19 cellular contexts compared by ENCODE assay signal in genomic region chr13:98592353-98592740, GRCh38. TPM values are rescaled to one million over a fixed set of nuclear protein-coding genes. Genes with fewer than 3 reads are reported as not detected.
DNase-seq lines count a peak whose midpoint lies in the region; ATAC-seq, FAIRE-seq and TF ChIP-seq lines count a peak whose summit lies in the region.
"Had no signal": no experiment of that assay in that cellular context is flagged by ENCODE, and none has a peak within 500 bp of the region (broad histone marks: within the 10 kb centered on the region; RNA-seq: fewer than 3 reads in every experiment).

No MANE protein-coding gene starts in this region.

- peaks cover 10% of the 10 kb centered on the region for H3K9me3 Mint-ChIP-seq in mesothelial cell of epicardium

- FAIRE-seq in small intestine (lab: Jason Lieb, UNC), result no peak
- FAIRE-seq: GM12878, GM19239 had no signal

- no peak overlapping the region for H3K9ac ChIP-seq in DND-41 (ENCODE audit: low read depth, low read length)
- H3K9ac ChIP-seq in colonic mucosa (ENCODE audit: low read depth in 2 of 2, low read length in 2 of 2), result no peak overlapping the region
- H3K9ac ChIP-seq: BLaER1, GM23248 had no signal

- H3K27ac ChIP-seq in DND-41 (ENCODE audit: low read length) (no peak overlapping the region), colonic mucosa (peak overlapping the region; percentile 29), small intestine (ENCODE audit: low read depth in 1 of 2, low read length in 1 of 2) (peak overlapping the region in 1 of 2 donors; percentile 27), left ventricle myocardium inferior (replicated peaks) (no peak overlapping the region)
- H3K27ac ChIP-seq: BLaER1, GM23248 had no signal

- H3K9me3 ChIP-seq in DND-41 (ENCODE audit: insufficient read depth, low read length, severe bottlenecking) (no peaks in the 10 kb centered on the region), colonic mucosa (no peaks in the 10 kb centered on the region), small intestine (ENCODE audit: control insufficient read depth, low read depth) (no peaks in the 10 kb centered on the region), left ventricle myocardium inferior (replicated peaks) (peaks cover 8% of the 10 kb centered on the region)

- H3K4me3 ChIP-seq in DND-41 (ENCODE audit: low read depth in 1 of 2, low read length in 2 of 2) (no peak overlapping the region), colonic mucosa (no peak overlapping the region), small intestine (ENCODE audit: low read depth in 1 of 2, low read length in 2 of 2) (no peak overlapping the region), left ventricle myocardium inferior (no peak overlapping the region)
- H3K4me3 ChIP-seq: BLaER1, GM12878, GM23248, HAP-1 had no signal

- no peaks in the 10 kb centered on the region for H4K20me1 ChIP-seq in DND-41 (ENCODE audit: insufficient read depth, low read length)
- H4K20me1 ChIP-seq: BLaER1 had no signal

- H3K79me2 ChIP-seq in DND-41 (ENCODE audit: insufficient read depth, low read length), result no peaks in the 10 kb centered on the region

- no peak overlapping the region for H3K4me2 ChIP-seq in DND-41 (ENCODE audit: insufficient read depth, low read length)
- H3K4me2 ChIP-seq: BLaER1 had no signal

- intact Hi-C loops in colonic mucosa (cut with DNase I) (no loop called here), left ventricle myocardium inferior (cut with micrococcal nuclease) (no loop called here)

- H3K27me3 Mint-ChIP-seq in mesothelial cell of epicardium (ENCODE audit: low read depth), result no peaks in the 10 kb centered on the region
- H3K27me3 Mint-ChIP-seq: CD4-positive, alpha-beta memory T cell had no signal

- ATAC-seq in DND-41 (ENCODE audit: insufficient read depth, low read depth), result 0 out of 3 replicates have a peak, but pooled peaks have one; percentile 22
- ATAC-seq in GM19397 (IDR thresholded peaks at IDR 0.05; ENCODE audit: unreplicated experiment), result no peak
- ATAC-seq in GM21576 (IDR thresholded peaks at IDR 0.05; ENCODE audit: unreplicated experiment), result no peak
- no peak for ATAC-seq in GM21825 (IDR thresholded peaks at IDR 0.05; ENCODE audit: unreplicated experiment)
- ATAC-seq: GM12878 had no signal

- H3K36me3 Mint-ChIP-seq in mesothelial cell of epicardium, result peaks cover 5% of the 10 kb centered on the region
- H3K36me3 Mint-ChIP-seq: CD14-positive monocyte; CD4-positive, alpha-beta memory T cell had no signal

- no peaks in the 10 kb centered on the region for H3K27me3 ChIP-seq in DND-41 (ENCODE audit: insufficient read depth, low read length, poor library complexity)
- H3K27me3 ChIP-seq in colonic mucosa, result no peaks in the 10 kb centered on the region
- H3K27me3 ChIP-seq in small intestine (ENCODE audit: control insufficient read depth in 2 of 2, insufficient read depth in 2 of 2, low read length in 2 of 2), result no peaks in the 10 kb centered on the region
- no peaks in the 10 kb centered on the region for H3K27me3 ChIP-seq in left ventricle myocardium inferior (ENCODE audit: low read depth)
- H3K27me3 ChIP-seq: BLaER1 had no signal

- no peak overlapping the region for H2AFZ ChIP-seq in DND-41 (ENCODE audit: low read depth, low read length)
- H2AFZ ChIP-seq: GM23248 had no signal

- H3K36me3 ChIP-seq in DND-41 (ENCODE audit: insufficient read depth, low read length) (no peaks in the 10 kb centered on the region), colonic mucosa (no peaks in the 10 kb centered on the region), small intestine (ENCODE audit: control insufficient read depth in 2 of 2, insufficient read depth in 2 of 2, low read length in 2 of 2) (no peaks in the 10 kb centered on the region), left ventricle myocardium inferior (no peaks in the 10 kb centered on the region)
- H3K36me3 ChIP-seq: BLaER1, HAP-1 had no signal

- 57 to 74% (median 62%) methylated on average over 6 of the region's 6 CpGs for WGBS in small intestine, 3 donors

- H3K4me1 ChIP-seq in DND-41 (ENCODE audit: insufficient read depth, low read length), result no peaks in the 10 kb centered on the region
- no peaks in the 10 kb centered on the region for H3K4me1 ChIP-seq in colonic mucosa
- no peaks in the 10 kb centered on the region for H3K4me1 ChIP-seq in small intestine (ENCODE audit: control insufficient read depth in 2 of 2, insufficient read depth in 1 of 2, low read depth in 1 of 2, low read length in 1 of 2)
- no peaks in the 10 kb centered on the region for H3K4me1 ChIP-seq in left ventricle myocardium inferior
- H3K4me1 ChIP-seq: BLaER1 had no signal

- H3K4me3 Mint-ChIP-seq in mesothelial cell of epicardium, result no peak overlapping the region
- H3K4me3 Mint-ChIP-seq: CD14-positive monocyte; CD4-positive, alpha-beta memory T cell had no signal

- DNase-seq in DND-41 (no peak), colonic mucosa (no peak), mesothelial cell of epicardium (ENCODE audit: low spot score in 2 of 2, unreplicated experiment in 2 of 2) (no peak), small intestine (peak; percentile 71), left ventricle myocardium inferior (no peak)
- DNase-seq: 8988T; Calu3; CD4-positive, alpha-beta memory T cell; DMS79 treated with DMSO at 0.1 percent for 48 hours; EL; GM23248 had no signal

- peak overlapping the region; percentile 41 for H3K27ac Mint-ChIP-seq in mesothelial cell of epicardium
- H3K27ac Mint-ChIP-seq: CD14-positive monocyte; CD4-positive, alpha-beta memory T cell had no signal

- H3K4me1 Mint-ChIP-seq in mesothelial cell of epicardium, result peaks cover 7% of the 10 kb centered on the region
- H3K4me1 Mint-ChIP-seq: CD4-positive, alpha-beta memory T cell had no signal

- TF ChIP-seq CTCF in DND-41 (IDR thresholded peaks at IDR 0.05; ENCODE audit: borderline replicate concordance, extremely low read depth, low read length, poor library complexity, severe bottlenecking) (no peak), colonic mucosa (IDR thresholded peaks at IDR 0.05) (no peak), mesothelial cell of epicardium (IDR thresholded peaks at IDR 0.05; ENCODE audit: unreplicated experiment) (no peak), left ventricle myocardium inferior (IDR thresholded peaks at IDR 0.05; ENCODE audit: borderline replicate concordance) (no peak)

RNA-seq across cellular contexts. Expression of gene STK24, which starts 15.4 kb away (rescaled TPM):
- total RNA-seq in colonic mucosa (100 to 1,000 TPM; 160 to 206 TPM), mesothelial cell of epicardium (85.4 to 92.1 TPM (median 88.4 TPM) in 3 replicates), left ventricle myocardium inferior (66.2 TPM)
- polyA plus RNA-seq in small intestine, result 100 to 1,000 TPM in 2 of 3 donors, 10 to 100 TPM in 1; 71.4 to 116 (median 114) TPM
